9 cellular contexts compared by ENCODE assay signal in the genomic region with DNA sequence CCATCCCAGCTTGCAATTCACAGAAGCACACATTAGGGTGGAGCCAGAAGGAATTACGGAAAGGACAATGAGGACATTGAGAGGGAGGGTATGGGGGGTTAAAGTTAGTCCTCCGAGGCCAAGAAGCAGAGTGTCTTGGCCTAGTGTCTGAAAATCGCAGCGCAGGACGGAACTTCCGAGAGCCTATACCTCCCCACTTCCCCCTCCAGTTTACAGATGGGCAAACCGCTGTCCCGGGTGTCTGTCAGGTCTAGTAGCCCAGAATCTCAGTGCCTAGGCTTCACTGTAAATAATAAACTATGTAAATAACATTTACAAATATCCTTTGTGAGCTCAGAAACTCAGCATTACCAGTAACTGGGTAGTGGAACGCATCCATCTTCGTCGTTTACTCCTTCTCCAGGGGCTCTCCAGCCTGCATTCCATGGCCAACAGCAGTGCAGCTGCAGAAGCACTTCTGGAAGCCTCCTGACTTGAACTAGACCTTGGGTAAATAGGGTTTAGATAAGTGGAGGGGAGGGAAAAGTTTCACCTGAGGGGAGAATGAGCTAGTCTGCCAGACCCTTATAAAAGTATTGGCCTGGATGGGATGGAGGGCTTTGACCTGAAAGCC. TPM values are rescaled to one million over a fixed set of nuclear protein-coding genes. Genes with fewer than 3 reads are reported as not detected.
DNase-seq lines count a peak whose midpoint lies in the region; ATAC-seq and TF ChIP-seq lines count a peak whose summit lies in the region.
"Had no signal": no experiment of that assay in that cellular context is flagged by ENCODE, and none has a peak within 500 bp of the region (broad histone marks: within the 10 kb centered on the region; RNA-seq: fewer than 3 reads in every experiment).

No MANE protein-coding gene starts in this region.

- DNase-seq in activated CD4-positive, CD25-positive, alpha-beta regulatory T cell (lab: John Stamatoyannopoulos, UW): no peak
- DNase-seq in HAP-1 (ENCODE audit: low spot score in 2 of 2) (peak; percentile 47 to 57), MV-4-11 (lab: John Stamatoyannopoulos, UW) (peak; percentile 76), chondrocyte (ENCODE audit: low spot score) (no peak), left lobe of liver (ENCODE audit: low spot score) (no peak), superior temporal gyrus (ENCODE audit: extremely low spot score) (no peak)

- H3K27ac Mint-ChIP-seq in chondrocyte (ENCODE audit: unreplicated experiment): peak overlapping the region; percentile 90

- H3K27me3 ChIP-seq in HAP-1 (ENCODE audit: low read depth): no peaks in the 10 kb centered on the region

- TF ChIP-seq CTCF in chondrocyte (IDR thresholded peaks at IDR 0.05): no peak

- no peaks in the 10 kb centered on the region for H3K9me3 ChIP-seq in HAP-1

- H3K27ac ChIP-seq in temporal lobe (ENCODE audit: low read depth, low read length): peak overlapping the region; percentile 64

- peak overlapping the region; percentile 88 for H3K4me3 Mint-ChIP-seq in chondrocyte (ENCODE audit: unreplicated experiment)

- no peaks in the 10 kb centered on the region for H3K36me3 Mint-ChIP-seq in chondrocyte (ENCODE audit: low read depth)

- ATAC-seq in activated CD4-positive, CD25-positive, alpha-beta regulatory T cell treated with anti-CD3 and anti-CD28 coated beads, Interleukin-2, amount 50 U/mL, for 24 hours: peak; percentile 31 to 40
- ATAC-seq in left lobe of liver: peak; percentile 37

- peaks cover 14% of the 10 kb centered on the region for H3K4me1 ChIP-seq in HAP-1

- H3K4me1 Mint-ChIP-seq in chondrocyte (ENCODE audit: low read depth): peaks cover 14% of the 10 kb centered on the region

- in situ Hi-C loops in HAP-1 (cut with MboI; ENCODE audit: low sequenced_read_pairs): no loop called here

- no peaks in the 10 kb centered on the region for H3K9me3 Mint-ChIP-seq in chondrocyte (ENCODE audit: low read depth)

- no peaks in the 10 kb centered on the region for H3K27me3 Mint-ChIP-seq in chondrocyte (ENCODE audit: low read depth)

- peak overlapping the region; percentile 28 for H3K4me3 ChIP-seq in HAP-1

- H3K36me3 ChIP-seq in HAP-1 (replicated peaks): no peaks in the 10 kb centered on the region; the same call in 1 of the 2 replicates

RNA-seq across cellular contexts. Expression of a gene that starts 1.0 kb away (rescaled TPM):
- 1.4 to 5.3 TPM (median 3.9 TPM) in 3 replicates for total RNA-seq in chondrocyte
- 4.1 TPM for total RNA-seq in left lobe of liver
- total RNA-seq in temporal lobe: 0.74 TPM

RNA-seq across cellular contexts. Expression of a gene that starts 17.4 kb away (rescaled TPM):
- 0.55 to 0.92 TPM (median 0.82 TPM) in 3 replicates for total RNA-seq in chondrocyte
- 13.5 TPM for total RNA-seq in left lobe of liver
- under 0.01 TPM for total RNA-seq in temporal lobe
- total RNA-seq: Daoy had no signal

RNA-seq across cellular contexts. Expression of a gene that starts 20.8 kb away (rescaled TPM):
- not detected in 3 replicates for total RNA-seq in chondrocyte
- total RNA-seq in left lobe of liver: 0.23 TPM
- total RNA-seq in temporal lobe: 0.49 TPM
- total RNA-seq: Daoy had no signal

Comparison
In these comparisons a context has a peak if more than half of its experiments do, and no peak if none do; other contexts are left out.
1. DNase-seq: peak in HAP-1 (2 of 2) and MV-4-11 (single experiment); none in activated CD4-positive, CD25-positive, alpha-beta regulatory T cell (0 of 4), chondrocyte (single experiment), left lobe of liver (single experiment) and superior temporal gyrus (single experiment).